ENCODE assay signal across 8 cellular contexts in genomic region chrX:1468250-1468772, GRCh38. TPM values are rescaled to one million over a fixed set of nuclear protein-coding genes. Genes with fewer than 3 reads are reported as not detected.
DNase-seq lines count a peak whose midpoint lies in the region; ATAC-seq and TF ChIP-seq lines count a peak whose summit lies in the region.

No MANE protein-coding gene starts in this region.

- peak overlapping the region; percentile 60 for H3K4me3 Mint-ChIP-seq in activated T-helper 2 cell treated with anti-CD3 and anti-CD28 coated beads, Interferon-gamma antibody, Interleukin-2, Interleukin-4, amounts not matched to agents 10 μg/mL and 5 μg/mL and 100 μg/mL, durations not matched to agents 14 hours and 24 hours and 36 hours (ENCODE audit: low read depth)

- ATAC-seq in HG03039 (IDR thresholded peaks at IDR 0.05; ENCODE audit: unreplicated experiment) (peak; percentile 39), left lung (peak; percentile 48), left ventricle myocardium superior (no peak)

- no peaks in the 10 kb centered on the region for H3K9me3 ChIP-seq in left lung

- H3K4me3 ChIP-seq in left lung: no peak overlapping the region

- peaks cover 48% of the 10 kb centered on the region for H3K36me3 Mint-ChIP-seq in activated T-helper 2 cell treated with anti-CD3 and anti-CD28 coated beads, Interferon-gamma antibody, Interleukin-2, Interleukin-4, amounts not matched to agents 10 μg/mL and 5 μg/mL and 100 μg/mL, durations not matched to agents 14 hours and 24 hours and 36 hours (ENCODE audit: low read depth)

- peaks cover 0 to 59% of the 10 kb centered on the region in 2 donors for H3K27me3 ChIP-seq in left lung

- peaks cover 72% of the 10 kb centered on the region for H3K4me1 Mint-ChIP-seq in activated T-helper 2 cell treated with anti-CD3 and anti-CD28 coated beads, Interferon-gamma antibody, Interleukin-2, Interleukin-4, amounts not matched to agents 10 μg/mL and 5 μg/mL and 100 μg/mL, durations not matched to agents 14 hours and 24 hours and 36 hours (ENCODE audit: low read depth)

- H3K9me3 Mint-ChIP-seq in activated T-helper 2 cell treated with anti-CD3 and anti-CD28 coated beads, Interferon-gamma antibody, Interleukin-2, Interleukin-4, amounts not matched to agents 10 μg/mL and 5 μg/mL and 100 μg/mL, durations not matched to agents 14 hours and 24 hours and 36 hours: peaks cover 13% of the 10 kb centered on the region

- H3K27ac Mint-ChIP-seq in activated T-helper 2 cell treated with anti-CD3 and anti-CD28 coated beads, Interferon-gamma antibody, Interleukin-2, Interleukin-4, amounts not matched to agents 10 μg/mL and 5 μg/mL and 100 μg/mL, durations not matched to agents 14 hours and 24 hours and 36 hours: peak overlapping the region; percentile 94

- H3K4me1 ChIP-seq in left lung: peaks cover 0 to 23% of the 10 kb centered on the region in 2 donors

- DNase-seq in NCI-H2107 treated with DMSO at 0.1 percent for 48 hours (lab: John Stamatoyannopoulos, UW; ENCODE audit: unreplicated experiment) (peak; percentile 17), NCI-H2107 (lab: John Stamatoyannopoulos, UW) (no peak), RPMI8226 (peak; percentile 97), left lung (peak in 1 of 2 donors; percentile 35), stromal cell of bone marrow (ENCODE audit: low read depth) (peak; percentile 22), left ventricle myocardium superior (no peak)
- DNase-seq in activated T-helper 2 cell treated with anti-CD3 and anti-CD28 coated beads, Interferon-gamma antibody, Interleukin-2, Interleukin-4, amounts not matched to agents 10 μg/mL and 5 μg/mL and 100 μg/mL, durations not matched to agents 14 hours and 24 hours and 36 hours (ENCODE audit: low spot score): peak; percentile 72

- no peaks in the 10 kb centered on the region for H3K27me3 Mint-ChIP-seq in activated T-helper 2 cell treated with anti-CD3 and anti-CD28 coated beads, Interferon-gamma antibody, Interleukin-2, Interleukin-4, amounts not matched to agents 10 μg/mL and 5 μg/mL and 100 μg/mL, durations not matched to agents 14 hours and 24 hours and 36 hours (ENCODE audit: low read depth)

- H3K27ac ChIP-seq in left lung: peak overlapping the region in 1 of 2 donors; percentile 30

- no peak for TF ChIP-seq CTCF in left lung (IDR thresholded peaks at IDR 0.05)

- H3K36me3 ChIP-seq in left lung: peaks cover 0 to 9% of the 10 kb centered on the region in 2 donors

- intact Hi-C loops in activated T-helper 2 cell treated with anti-CD3 and anti-CD28 coated beads, Interferon-gamma antibody, Interleukin-2, Interleukin-4, amounts not matched to agents 10 μg/mL and 5 μg/mL and 100 μg/mL, durations not matched to agents 14 hours and 24 hours and 36 hours (cut with micrococcal nuclease): loop anchor here (1.0 to 5.0 kb wide), 3 partner anchors 13 to 69 kb away; partner anchors contain the start of gene P2RY8
- intact Hi-C loops in left lung (cut with DNase I): no loop called here
- intact Hi-C loops in left ventricle myocardium superior (cut with micrococcal nuclease): no loop called here

RNA-seq across cellular contexts. Expression of gene ASMTL, which starts 15.6 kb away (rescaled TPM):
- total RNA-seq in activated T-helper 2 cell treated with anti-CD3 and anti-CD28 coated beads, Interferon-gamma antibody, Interleukin-2, Interleukin-4, amounts not matched to agents 10 μg/mL and 5 μg/mL and 100 μg/mL, durations not matched to agents 14 hours and 24 hours and 36 hours: 41.8 and 42.6 TPM in 2 replicates
- total RNA-seq in left lung (10 to 100 TPM; 18.6 to 19.6 TPM), left ventricle myocardium superior (34.3 TPM)

Comparison
In these comparisons a context has a peak if more than half of its experiments do, and no peak if none do; other contexts are left out.
1. DNase-seq: peak in NCI-H2107 treated with DMSO at 0.1 percent for 48 hours (single experiment), RPMI8226 (single experiment), activated T-helper 2 cell treated with anti-CD3 and anti-CD28 coated beads, Interferon-gamma antibody, Interleukin-2, Interleukin-4, amounts not matched to agents 10 μg/mL and 5 μg/mL and 100 μg/mL, durations not matched to agents 14 hours and 24 hours and 36 hours (single experiment) and stromal cell of bone marrow (single experiment); none in NCI-H2107 (single experiment) and left ventricle myocardium superior (single experiment).